ENCODE assay signal across 8 cellular contexts in genomic region chr20:37693203-37693602, GRCh38. TPM values are rescaled to one million over a fixed set of nuclear protein-coding genes. Genes with fewer than 3 reads are reported as not detected.
A peak's percentile ranks its signal among the peaks of the same experiment; 100 is the strongest.
DNase-seq lines count a peak whose midpoint lies in the region; ATAC-seq and TF ChIP-seq lines count a peak whose summit lies in the region.

No MANE protein-coding gene starts in this region.

- no peaks in the 10 kb centered on the region for H3K9me3 ChIP-seq in CD8-positive, alpha-beta T cell (ENCODE audit: low read length)
- H3K9me3 ChIP-seq in MG63 (peaks cover 2% of the 10 kb centered on the region; the same call in 1 of the 2 replicates), neuronal stem cell (replicated peaks in 1 of 2; ENCODE audit: control insufficient read depth in 2 of 2, insufficient read depth in 1 of 2, low read depth in 1 of 2, low read length in 2 of 2) (no peaks in the 10 kb centered on the region)

- H3K36me3 Mint-ChIP-seq in CD8-positive, alpha-beta T cell, result peaks cover 19% of the 10 kb centered on the region
- H3K36me3 Mint-ChIP-seq in dendritic cell treated with granulocyte-macrophage colony-stimulating factor and Interleukin-4, amounts not matched to agents 40 ng/mL and 50 ng/mL, for 4 days (ENCODE audit: low read depth), result peaks cover 8% of the 10 kb centered on the region

- H3K4me1 ChIP-seq in CD8-positive, alpha-beta T cell (ENCODE audit: insufficient read depth, low read length), result peaks cover 12% of the 10 kb centered on the region
- peaks cover 0 to 2% of the 10 kb centered on the region in 2 donors for H3K4me1 ChIP-seq in neuronal stem cell (ENCODE audit: control insufficient read depth in 2 of 2, insufficient read depth in 1 of 2, low read depth in 1 of 2, low read length in 2 of 2)

- H4K8ac ChIP-seq in neuronal stem cell (ENCODE audit: low read depth, low read length), result no peak overlapping the region

- H2BK120ac ChIP-seq in neuronal stem cell (ENCODE audit: low read depth, low read length), result no peak overlapping the region

- peaks cover 2% of the 10 kb centered on the region for H3K79me1 ChIP-seq in neuronal stem cell (ENCODE audit: low read depth, low read length)

- intact Hi-C loops in CD8-positive, alpha-beta T cell (cut with DNase I, micrococcal nuclease), result loop anchor here (1.0 to 10.0 kb wide), 7 partner anchors 164 to 1458 kb away; partner anchors contain the start of genes RPRD1B (in 2 of the 2), TTI1 (in 2 of the 2), AAR2 (in 1 of the 2) and BLCAP (in 1 of the 2)
- intact Hi-C loops in dendritic cell treated with granulocyte-macrophage colony-stimulating factor and Interleukin-4, amounts not matched to agents 40 ng/mL and 50 ng/mL, for 4 days (cut with micrococcal nuclease), result no loop called here

- no peak overlapping the region for H3K27ac ChIP-seq in CD8-positive, alpha-beta T cell (ENCODE audit: low read depth, low read length)
- no peak overlapping the region for H3K27ac ChIP-seq in neuronal stem cell (replicated peaks; ENCODE audit: low read length)

- peak overlapping the region; percentile 76 for H3K4me3 ChIP-seq in CD8-positive, alpha-beta T cell (ENCODE audit: low read depth, low read length)
- H3K4me3 ChIP-seq in MG63, result peak overlapping the region; percentile 74
- H3K4me3 ChIP-seq in neuronal stem cell (ENCODE audit: low read length in 2 of 2), result peak overlapping the region in 1 of 2 donors; percentile 83

- peak overlapping the region; percentile 94 for H2AFZ ChIP-seq in neuronal stem cell (ENCODE audit: low read length)

- H3K18ac ChIP-seq in neuronal stem cell (ENCODE audit: low read length), result no peak overlapping the region

- no peak overlapping the region for H3K23ac ChIP-seq in neuronal stem cell (ENCODE audit: low read depth, low read length, poor library complexity)

- H3K27me3 ChIP-seq in CD8-positive, alpha-beta T cell (ENCODE audit: insufficient read depth, low read length), result no peaks in the 10 kb centered on the region
- H3K27me3 ChIP-seq in MG63, result no peaks in the 10 kb centered on the region; the same call in 1 of the 2 replicates
- no peaks in the 10 kb centered on the region for H3K27me3 ChIP-seq in neuronal stem cell (ENCODE audit: control insufficient read depth in 3 of 3, insufficient read depth in 3 of 3, low read depth in 1 of 3, low read length in 3 of 3)

- CTCF ChIA-PET in CD8-positive, alpha-beta T cell (lab: Charles Lee), result no interaction called here

- no peak overlapping the region for H3K9ac ChIP-seq in neuronal stem cell (ENCODE audit: low read depth, low read length, poor library complexity)

- no peaks in the 10 kb centered on the region for H3K9me3 Mint-ChIP-seq in CD8-positive, alpha-beta T cell
- H3K9me3 Mint-ChIP-seq in dendritic cell treated with granulocyte-macrophage colony-stimulating factor and Interleukin-4, amounts not matched to agents 40 ng/mL and 50 ng/mL, for 4 days, result no peaks in the 10 kb centered on the region

- peak overlapping the region; percentile 98 for H3K4me3 Mint-ChIP-seq in CD8-positive, alpha-beta T cell
- peak overlapping the region; percentile 96 for H3K4me3 Mint-ChIP-seq in dendritic cell treated with granulocyte-macrophage colony-stimulating factor and Interleukin-4, amounts not matched to agents 40 ng/mL and 50 ng/mL, for 4 days

- H3K27me3 Mint-ChIP-seq in CD8-positive, alpha-beta T cell (ENCODE audit: low read depth), result peaks cover 18% of the 10 kb centered on the region
- H3K27me3 Mint-ChIP-seq in dendritic cell treated with granulocyte-macrophage colony-stimulating factor and Interleukin-4, amounts not matched to agents 40 ng/mL and 50 ng/mL, for 4 days, result peaks cover 28% of the 10 kb centered on the region

- peak overlapping the region; percentile 58 for H3K4me2 ChIP-seq in neuronal stem cell (ENCODE audit: insufficient read depth, low read length, poor library complexity, severe bottlenecking)

- no peak for TF ChIP-seq CTCF in CD8-positive, alpha-beta T cell (IDR thresholded peaks at IDR 0.05)

- no peak overlapping the region for H2BK12ac ChIP-seq in neuronal stem cell (ENCODE audit: low read length)

- H4K91ac ChIP-seq in neuronal stem cell (ENCODE audit: low read depth, low read length, poor library complexity), result no peak overlapping the region

- peaks cover 37% of the 10 kb centered on the region for H3K4me1 Mint-ChIP-seq in CD8-positive, alpha-beta T cell (ENCODE audit: low read depth)
- peaks cover 22% of the 10 kb centered on the region for H3K4me1 Mint-ChIP-seq in dendritic cell treated with granulocyte-macrophage colony-stimulating factor and Interleukin-4, amounts not matched to agents 40 ng/mL and 50 ng/mL, for 4 days (ENCODE audit: low read depth)

- no peaks in the 10 kb centered on the region for H3K36me3 ChIP-seq in CD8-positive, alpha-beta T cell (ENCODE audit: insufficient read depth, low read length)
- H3K36me3 ChIP-seq in MG63, result peaks cover 3% of the 10 kb centered on the region; the same call in 1 of the 2 replicates
- H3K36me3 ChIP-seq in neuronal stem cell (replicated peaks in 1 of 2; ENCODE audit: control insufficient read depth in 2 of 2, insufficient read depth in 2 of 2, low read length in 2 of 2), result peaks cover 0 to 3% of the 10 kb centered on the region in 2 donors

- DNase-seq in CD8-positive, alpha-beta T cell, result no peak
- DNase-seq in MG63 (no peak), neuronal stem cell (ENCODE audit: low spot score) (no peak), NCI-H2227 treated with DMSO at 0.1 percent for 48 hours (lab: John Stamatoyannopoulos, UW) (no peak), DMS153 treated with DMSO at 0.1 percent for 48 hours (lab: John Stamatoyannopoulos, UW; ENCODE audit: unreplicated experiment) (no peak), NCI-H2107 treated with DMSO at 0.1 percent for 48 hours (lab: John Stamatoyannopoulos, UW; ENCODE audit: unreplicated experiment) (no peak)

- WGBS in neuronal stem cell (ENCODE audit: extremely low coverage in 2 of 2, insufficient read length in 2 of 2, insufficient replicate concordance in 1 of 2), 2 donors, result no CpG with 5 or more reads among the region's 2 CpGs

- no peak for ATAC-seq in CD8-positive, alpha-beta T cell
- no peak for ATAC-seq in HG03439 (IDR thresholded peaks at IDR 0.05; ENCODE audit: unreplicated experiment)

- no peak overlapping the region for H3K4ac ChIP-seq in neuronal stem cell (ENCODE audit: low read length)

- POLR2A ChIA-PET in CD8-positive, alpha-beta T cell (lab: Charles Lee), result no interaction called here

- H2BK15ac ChIP-seq in neuronal stem cell (ENCODE audit: low read length), result no peak overlapping the region

- no peak overlapping the region for H2AK5ac ChIP-seq in neuronal stem cell (ENCODE audit: low read depth, low read length)

- H3K27ac Mint-ChIP-seq in CD8-positive, alpha-beta T cell, result no peak overlapping the region
- peak overlapping the region; percentile 91 for H3K27ac Mint-ChIP-seq in dendritic cell treated with granulocyte-macrophage colony-stimulating factor and Interleukin-4, amounts not matched to agents 40 ng/mL and 50 ng/mL, for 4 days

- no peak overlapping the region for H3K14ac ChIP-seq in neuronal stem cell (ENCODE audit: low read length)

- no peak overlapping the region for H2BK5ac ChIP-seq in neuronal stem cell (ENCODE audit: low read length)

RNA-seq across cellular contexts. Expression of gene CTNNBL1, which starts 0.6 kb away (rescaled TPM):
- 10 to 100 TPM; 22.4 to 26.8 TPM for total RNA-seq in CD8-positive, alpha-beta T cell
- total RNA-seq in MG63 (2014; rRNA removed; shearing (Covaris generic); ENCODE audit: low replicate concordance), result 44.9 and 49.3 TPM in 2 replicates
- polyA plus RNA-seq in neuronal stem cell (2013, experiment 1 of 2), result 106 TPM
- 108 TPM for polyA plus RNA-seq in neuronal stem cell (2013, experiment 2 of 2)
